ENCODE assay signal across 1 cellular context in the genomic region with DNA sequence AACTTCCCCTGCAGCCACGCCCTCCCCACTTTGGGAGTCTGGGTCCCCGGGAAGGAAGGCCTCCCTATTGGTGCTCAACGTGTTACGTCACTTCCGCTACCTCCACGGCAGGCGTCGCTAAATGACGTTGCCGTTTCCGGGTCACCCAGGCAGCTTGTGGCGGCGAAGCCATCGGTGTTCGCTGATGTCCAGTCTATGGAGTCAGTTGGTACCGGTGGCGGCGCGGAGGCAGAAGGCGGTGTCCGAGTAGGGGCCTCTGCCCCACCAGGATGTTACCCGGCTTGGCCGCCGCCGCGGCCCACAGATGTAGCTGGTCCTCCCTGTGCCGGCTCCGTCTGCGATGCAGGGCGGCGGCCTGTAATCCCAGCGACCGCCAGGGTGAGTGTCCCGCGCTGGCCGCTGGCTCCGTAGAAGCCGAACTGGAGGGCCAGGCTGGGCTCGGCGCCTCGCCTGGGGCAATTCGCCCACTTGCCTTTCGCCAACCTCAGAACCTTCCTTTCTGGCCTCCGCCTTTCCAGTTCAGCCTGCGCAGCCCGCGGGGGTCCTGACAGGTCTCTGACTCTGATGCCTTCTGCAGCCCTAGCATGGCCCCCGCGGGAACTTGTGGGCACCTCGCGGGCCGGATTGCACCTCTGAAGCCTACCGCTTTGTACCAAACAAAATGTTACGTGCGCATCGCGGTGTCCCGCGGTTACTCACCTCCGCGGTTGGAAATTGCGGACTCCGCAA.
TF ChIP-seq lines count a peak whose summit lies in the region.

A gene (plus strand): TSS at position 148 of the 729 bp plus-strand sequence. CDS start 122 bp downstream, at position 270.

TF ChIP-seq in GM12878, 131 proteins besides CTCF, POLR2A, EP300 and RAD21 (continued from another document and continues in another):
- TF ChIP-seq, protein P1, sequence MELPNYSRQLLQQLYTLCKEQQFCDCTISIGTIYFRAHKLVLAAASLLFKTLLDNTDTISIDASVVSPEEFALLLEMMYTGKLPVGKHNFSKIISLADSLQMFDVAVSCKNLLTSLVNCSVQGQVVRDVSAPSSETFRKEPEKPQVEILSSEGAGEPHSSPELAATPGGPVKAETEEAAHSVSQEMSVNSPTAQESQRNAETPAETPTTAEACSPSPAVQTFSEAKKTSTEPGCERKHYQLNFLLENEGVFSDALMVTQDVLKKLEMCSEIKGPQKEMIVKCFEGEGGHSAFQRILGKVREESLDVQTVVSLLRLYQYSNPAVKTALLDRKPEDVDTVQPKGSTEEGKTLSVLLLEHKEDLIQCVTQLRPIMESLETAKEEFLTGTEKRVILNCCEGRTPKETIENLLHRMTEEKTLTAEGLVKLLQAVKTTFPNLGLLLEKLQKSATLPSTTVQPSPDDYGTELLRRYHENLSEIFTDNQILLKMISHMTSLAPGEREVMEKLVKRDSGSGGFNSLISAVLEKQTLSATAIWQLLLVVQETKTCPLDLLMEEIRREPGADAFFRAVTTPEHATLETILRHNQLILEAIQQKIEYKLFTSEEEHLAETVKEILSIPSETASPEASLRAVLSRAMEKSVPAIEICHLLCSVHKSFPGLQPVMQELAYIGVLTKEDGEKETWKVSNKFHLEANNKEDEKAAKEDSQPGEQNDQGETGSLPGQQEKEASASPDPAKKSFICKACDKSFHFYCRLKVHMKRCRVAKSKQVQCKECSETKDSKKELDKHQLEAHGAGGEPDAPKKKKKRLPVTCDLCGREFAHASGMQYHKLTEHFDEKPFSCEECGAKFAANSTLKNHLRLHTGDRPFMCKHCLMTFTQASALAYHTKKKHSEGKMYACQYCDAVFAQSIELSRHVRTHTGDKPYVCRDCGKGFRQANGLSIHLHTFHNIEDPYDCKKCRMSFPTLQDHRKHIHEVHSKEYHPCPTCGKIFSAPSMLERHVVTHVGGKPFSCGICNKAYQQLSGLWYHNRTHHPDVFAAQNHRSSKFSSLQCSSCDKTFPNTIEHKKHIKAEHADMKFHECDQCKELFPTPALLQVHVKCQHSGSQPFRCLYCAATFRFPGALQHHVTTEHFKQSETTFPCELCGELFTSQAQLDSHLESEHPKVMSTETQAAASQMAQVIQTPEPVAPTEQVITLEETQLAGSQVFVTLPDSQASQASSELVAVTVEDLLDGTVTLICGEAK (IDR thresholded peaks at IDR 0.05; ENCODE audit: borderline replicate concordance), result peak; percentile 92
- TF ChIP-seq SREBF2 (IDR thresholded peaks at IDR 0.05; ENCODE audit: low read length) (no peak), ZNF217 (IDR thresholded peaks at IDR 0.05) (no peak), NR2C1 (IDR thresholded peaks at IDR 0.05) (peak; percentile 92), CBFB (IDR thresholded peaks at IDR 0.05; ENCODE audit: low read depth) (peak; percentile 35; the same call in 1 of the 2 replicates), JUNB (IDR thresholded peaks at IDR 0.05) (no peak), TBL1XR1 (IDR thresholded peaks at IDR 0.05; ENCODE audit: low read depth, low read length) (no peak), GABPA (IDR thresholded peaks at IDR 0.05; ENCODE audit: low read depth) (peak; percentile 90), SMARCA5 (IDR thresholded peaks at IDR 0.05) (peak; percentile 72), GATAD2B (conservative IDR thresholded peaks at IDR 0.05; ENCODE audit: low read depth) (0 out of 2 replicates have a peak, but pooled peaks have one; percentile 78), STAT1 (conservative IDR thresholded peaks at IDR 0.05) (peak; percentile 81; the same call in 1 of the 2 replicates), PAX5 (IDR thresholded peaks at IDR 0.05; ENCODE audit: borderline replicate concordance, low read depth, low read length) (peak; percentile 56; the same call in 1 of the 2 replicates), NR2F1 (conservative IDR thresholded peaks at IDR 0.05) (peak; percentile 84), ZNF384 (IDR thresholded peaks at IDR 0.05; ENCODE audit: borderline replicate concordance, low read depth, low read length) (no peak), CBX3 (IDR thresholded peaks at IDR 0.05; ENCODE audit: borderline replicate concordance, low read depth) (no peak), NBN (IDR thresholded peaks at IDR 0.05) (peak; percentile 92), YY1 (IDR thresholded peaks at IDR 0.05; ENCODE audit: low read depth, low read length) (peak; percentile 75), EED (IDR thresholded peaks at IDR 0.05; ENCODE audit: low read depth) (no peak; the same call in 1 of the 2 replicates), KAT2A (conservative IDR thresholded peaks at IDR 0.05; ENCODE audit: control insufficient read depth, low read depth, low read length) (no peak), HDGF (IDR thresholded peaks at IDR 0.05) (peak; percentile 74; the same call in 1 of the 2 replicates)
- TF ChIP-seq, protein P2, sequence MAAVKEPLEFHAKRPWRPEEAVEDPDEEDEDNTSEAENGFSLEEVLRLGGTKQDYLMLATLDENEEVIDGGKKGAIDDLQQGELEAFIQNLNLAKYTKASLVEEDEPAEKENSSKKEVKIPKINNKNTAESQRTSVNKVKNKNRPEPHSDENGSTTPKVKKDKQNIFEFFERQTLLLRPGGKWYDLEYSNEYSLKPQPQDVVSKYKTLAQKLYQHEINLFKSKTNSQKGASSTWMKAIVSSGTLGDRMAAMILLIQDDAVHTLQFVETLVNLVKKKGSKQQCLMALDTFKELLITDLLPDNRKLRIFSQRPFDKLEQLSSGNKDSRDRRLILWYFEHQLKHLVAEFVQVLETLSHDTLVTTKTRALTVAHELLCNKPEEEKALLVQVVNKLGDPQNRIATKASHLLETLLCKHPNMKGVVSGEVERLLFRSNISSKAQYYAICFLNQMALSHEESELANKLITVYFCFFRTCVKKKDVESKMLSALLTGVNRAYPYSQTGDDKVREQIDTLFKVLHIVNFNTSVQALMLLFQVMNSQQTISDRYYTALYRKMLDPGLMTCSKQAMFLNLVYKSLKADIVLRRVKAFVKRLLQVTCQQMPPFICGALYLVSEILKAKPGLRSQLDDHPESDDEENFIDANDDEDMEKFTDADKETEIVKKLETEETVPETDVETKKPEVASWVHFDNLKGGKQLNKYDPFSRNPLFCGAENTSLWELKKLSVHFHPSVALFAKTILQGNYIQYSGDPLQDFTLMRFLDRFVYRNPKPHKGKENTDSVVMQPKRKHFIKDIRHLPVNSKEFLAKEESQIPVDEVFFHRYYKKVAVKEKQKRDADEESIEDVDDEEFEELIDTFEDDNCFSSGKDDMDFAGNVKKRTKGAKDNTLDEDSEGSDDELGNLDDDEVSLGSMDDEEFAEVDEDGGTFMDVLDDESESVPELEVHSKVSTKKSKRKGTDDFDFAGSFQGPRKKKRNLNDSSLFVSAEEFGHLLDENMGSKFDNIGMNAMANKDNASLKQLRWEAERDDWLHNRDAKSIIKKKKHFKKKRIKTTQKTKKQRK (IDR thresholded peaks at IDR 0.05; ENCODE audit: low read depth, low read length), result no peak
- TF ChIP-seq, protein P3, sequence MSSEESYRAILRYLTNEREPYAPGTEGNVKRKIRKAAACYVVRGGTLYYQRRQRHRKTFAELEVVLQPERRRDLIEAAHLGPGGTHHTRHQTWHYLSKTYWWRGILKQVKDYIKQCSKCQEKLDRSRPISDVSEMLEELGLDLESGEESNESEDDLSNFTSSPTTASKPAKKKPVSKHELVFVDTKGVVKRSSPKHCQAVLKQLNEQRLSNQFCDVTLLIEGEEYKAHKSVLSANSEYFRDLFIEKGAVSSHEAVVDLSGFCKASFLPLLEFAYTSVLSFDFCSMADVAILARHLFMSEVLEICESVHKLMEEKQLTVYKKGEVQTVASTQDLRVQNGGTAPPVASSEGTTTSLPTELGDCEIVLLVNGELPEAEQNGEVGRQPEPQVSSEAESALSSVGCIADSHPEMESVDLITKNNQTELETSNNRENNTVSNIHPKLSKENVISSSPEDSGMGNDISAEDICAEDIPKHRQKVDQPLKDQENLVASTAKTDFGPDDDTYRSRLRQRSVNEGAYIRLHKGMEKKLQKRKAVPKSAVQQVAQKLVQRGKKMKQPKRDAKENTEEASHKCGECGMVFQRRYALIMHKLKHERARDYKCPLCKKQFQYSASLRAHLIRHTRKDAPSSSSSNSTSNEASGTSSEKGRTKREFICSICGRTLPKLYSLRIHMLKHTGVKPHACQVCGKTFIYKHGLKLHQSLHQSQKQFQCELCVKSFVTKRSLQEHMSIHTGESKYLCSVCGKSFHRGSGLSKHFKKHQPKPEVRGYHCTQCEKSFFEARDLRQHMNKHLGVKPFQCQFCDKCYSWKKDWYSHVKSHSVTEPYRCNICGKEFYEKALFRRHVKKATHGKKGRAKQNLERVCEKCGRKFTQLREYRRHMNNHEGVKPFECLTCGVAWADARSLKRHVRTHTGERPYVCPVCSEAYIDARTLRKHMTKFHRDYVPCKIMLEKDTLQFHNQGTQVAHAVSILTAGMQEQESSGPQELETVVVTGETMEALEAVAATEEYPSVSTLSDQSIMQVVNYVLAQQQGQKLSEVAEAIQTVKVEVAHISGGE (CRISPR knock-in tag; IDR thresholded peaks at IDR 0.05), result no peak
- TF ChIP-seq, protein P4, sequence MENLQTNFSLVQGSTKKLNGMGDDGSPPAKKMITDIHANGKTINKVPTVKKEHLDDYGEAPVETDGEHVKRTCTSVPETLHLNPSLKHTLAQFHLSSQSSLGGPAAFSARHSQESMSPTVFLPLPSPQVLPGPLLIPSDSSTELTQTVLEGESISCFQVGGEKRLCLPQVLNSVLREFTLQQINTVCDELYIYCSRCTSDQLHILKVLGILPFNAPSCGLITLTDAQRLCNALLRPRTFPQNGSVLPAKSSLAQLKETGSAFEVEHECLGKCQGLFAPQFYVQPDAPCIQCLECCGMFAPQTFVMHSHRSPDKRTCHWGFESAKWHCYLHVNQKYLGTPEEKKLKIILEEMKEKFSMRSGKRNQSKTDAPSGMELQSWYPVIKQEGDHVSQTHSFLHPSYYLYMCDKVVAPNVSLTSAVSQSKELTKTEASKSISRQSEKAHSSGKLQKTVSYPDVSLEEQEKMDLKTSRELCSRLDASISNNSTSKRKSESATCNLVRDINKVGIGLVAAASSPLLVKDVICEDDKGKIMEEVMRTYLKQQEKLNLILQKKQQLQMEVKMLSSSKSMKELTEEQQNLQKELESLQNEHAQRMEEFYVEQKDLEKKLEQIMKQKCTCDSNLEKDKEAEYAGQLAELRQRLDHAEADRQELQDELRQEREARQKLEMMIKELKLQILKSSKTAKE (IDR thresholded peaks at IDR 0.05; ENCODE audit: low read depth, poor library complexity, severe bottlenecking), result no peak
- TF ChIP-seq, protein P5, sequence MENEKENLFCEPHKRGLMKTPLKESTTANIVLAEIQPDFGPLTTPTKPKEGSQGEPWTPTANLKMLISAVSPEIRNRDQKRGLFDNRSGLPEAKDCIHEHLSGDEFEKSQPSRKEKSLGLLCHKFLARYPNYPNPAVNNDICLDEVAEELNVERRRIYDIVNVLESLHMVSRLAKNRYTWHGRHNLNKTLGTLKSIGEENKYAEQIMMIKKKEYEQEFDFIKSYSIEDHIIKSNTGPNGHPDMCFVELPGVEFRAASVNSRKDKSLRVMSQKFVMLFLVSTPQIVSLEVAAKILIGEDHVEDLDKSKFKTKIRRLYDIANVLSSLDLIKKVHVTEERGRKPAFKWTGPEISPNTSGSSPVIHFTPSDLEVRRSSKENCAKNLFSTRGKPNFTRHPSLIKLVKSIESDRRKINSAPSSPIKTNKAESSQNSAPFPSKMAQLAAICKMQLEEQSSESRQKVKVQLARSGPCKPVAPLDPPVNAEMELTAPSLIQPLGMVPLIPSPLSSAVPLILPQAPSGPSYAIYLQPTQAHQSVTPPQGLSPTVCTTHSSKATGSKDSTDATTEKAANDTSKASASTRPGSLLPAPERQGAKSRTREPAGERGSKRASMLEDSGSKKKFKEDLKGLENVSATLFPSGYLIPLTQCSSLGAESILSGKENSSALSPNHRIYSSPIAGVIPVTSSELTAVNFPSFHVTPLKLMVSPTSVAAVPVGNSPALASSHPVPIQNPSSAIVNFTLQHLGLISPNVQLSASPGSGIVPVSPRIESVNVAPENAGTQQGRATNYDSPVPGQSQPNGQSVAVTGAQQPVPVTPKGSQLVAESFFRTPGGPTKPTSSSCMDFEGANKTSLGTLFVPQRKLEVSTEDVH (IDR thresholded peaks at IDR 0.05; ENCODE audit: low read depth, partially characterized antibody), result peak; percentile 64
- TF ChIP-seq, protein P6, sequence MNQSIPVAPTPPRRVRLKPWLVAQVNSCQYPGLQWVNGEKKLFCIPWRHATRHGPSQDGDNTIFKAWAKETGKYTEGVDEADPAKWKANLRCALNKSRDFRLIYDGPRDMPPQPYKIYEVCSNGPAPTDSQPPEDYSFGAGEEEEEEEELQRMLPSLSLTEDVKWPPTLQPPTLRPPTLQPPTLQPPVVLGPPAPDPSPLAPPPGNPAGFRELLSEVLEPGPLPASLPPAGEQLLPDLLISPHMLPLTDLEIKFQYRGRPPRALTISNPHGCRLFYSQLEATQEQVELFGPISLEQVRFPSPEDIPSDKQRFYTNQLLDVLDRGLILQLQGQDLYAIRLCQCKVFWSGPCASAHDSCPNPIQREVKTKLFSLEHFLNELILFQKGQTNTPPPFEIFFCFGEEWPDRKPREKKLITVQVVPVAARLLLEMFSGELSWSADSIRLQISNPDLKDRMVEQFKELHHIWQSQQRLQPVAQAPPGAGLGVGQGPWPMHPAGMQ (IDR thresholded peaks at IDR 0.05; ENCODE audit: borderline replicate concordance), result no peak
- TF ChIP-seq, protein P7, sequence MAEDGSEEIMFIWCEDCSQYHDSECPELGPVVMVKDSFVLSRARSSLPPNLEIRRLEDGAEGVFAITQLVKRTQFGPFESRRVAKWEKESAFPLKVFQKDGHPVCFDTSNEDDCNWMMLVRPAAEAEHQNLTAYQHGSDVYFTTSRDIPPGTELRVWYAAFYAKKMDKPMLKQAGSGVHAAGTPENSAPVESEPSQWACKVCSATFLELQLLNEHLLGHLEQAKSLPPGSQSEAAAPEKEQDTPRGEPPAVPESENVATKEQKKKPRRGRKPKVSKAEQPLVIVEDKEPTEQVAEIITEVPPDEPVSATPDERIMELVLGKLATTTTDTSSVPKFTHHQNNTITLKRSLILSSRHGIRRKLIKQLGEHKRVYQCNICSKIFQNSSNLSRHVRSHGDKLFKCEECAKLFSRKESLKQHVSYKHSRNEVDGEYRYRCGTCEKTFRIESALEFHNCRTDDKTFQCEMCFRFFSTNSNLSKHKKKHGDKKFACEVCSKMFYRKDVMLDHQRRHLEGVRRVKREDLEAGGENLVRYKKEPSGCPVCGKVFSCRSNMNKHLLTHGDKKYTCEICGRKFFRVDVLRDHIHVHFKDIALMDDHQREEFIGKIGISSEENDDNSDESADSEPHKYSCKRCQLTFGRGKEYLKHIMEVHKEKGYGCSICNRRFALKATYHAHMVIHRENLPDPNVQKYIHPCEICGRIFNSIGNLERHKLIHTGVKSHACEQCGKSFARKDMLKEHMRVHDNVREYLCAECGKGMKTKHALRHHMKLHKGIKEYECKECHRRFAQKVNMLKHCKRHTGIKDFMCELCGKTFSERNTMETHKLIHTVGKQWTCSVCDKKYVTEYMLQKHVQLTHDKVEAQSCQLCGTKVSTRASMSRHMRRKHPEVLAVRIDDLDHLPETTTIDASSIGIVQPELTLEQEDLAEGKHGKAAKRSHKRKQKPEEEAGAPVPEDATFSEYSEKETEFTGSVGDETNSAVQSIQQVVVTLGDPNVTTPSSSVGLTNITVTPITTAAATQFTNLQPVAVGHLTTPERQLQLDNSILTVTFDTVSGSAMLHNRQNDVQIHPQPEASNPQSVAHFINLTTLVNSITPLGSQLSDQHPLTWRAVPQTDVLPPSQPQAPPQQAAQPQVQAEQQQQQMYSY (CRISPR knock-in tag; IDR thresholded peaks at IDR 0.05), result no peak
